ENCODE assay signal across 1 cellular context in genomic region chr5:6220346-6221088, GRCh38.
TF ChIP-seq lines count a peak whose summit lies in the region.

No MANE protein-coding gene starts in this region.

TF ChIP-seq in HepG2, 621 proteins besides CTCF, POLR2A, EP300 and RAD21 (continued from another document and continues in another):
- TF ChIP-seq, protein P1, sequence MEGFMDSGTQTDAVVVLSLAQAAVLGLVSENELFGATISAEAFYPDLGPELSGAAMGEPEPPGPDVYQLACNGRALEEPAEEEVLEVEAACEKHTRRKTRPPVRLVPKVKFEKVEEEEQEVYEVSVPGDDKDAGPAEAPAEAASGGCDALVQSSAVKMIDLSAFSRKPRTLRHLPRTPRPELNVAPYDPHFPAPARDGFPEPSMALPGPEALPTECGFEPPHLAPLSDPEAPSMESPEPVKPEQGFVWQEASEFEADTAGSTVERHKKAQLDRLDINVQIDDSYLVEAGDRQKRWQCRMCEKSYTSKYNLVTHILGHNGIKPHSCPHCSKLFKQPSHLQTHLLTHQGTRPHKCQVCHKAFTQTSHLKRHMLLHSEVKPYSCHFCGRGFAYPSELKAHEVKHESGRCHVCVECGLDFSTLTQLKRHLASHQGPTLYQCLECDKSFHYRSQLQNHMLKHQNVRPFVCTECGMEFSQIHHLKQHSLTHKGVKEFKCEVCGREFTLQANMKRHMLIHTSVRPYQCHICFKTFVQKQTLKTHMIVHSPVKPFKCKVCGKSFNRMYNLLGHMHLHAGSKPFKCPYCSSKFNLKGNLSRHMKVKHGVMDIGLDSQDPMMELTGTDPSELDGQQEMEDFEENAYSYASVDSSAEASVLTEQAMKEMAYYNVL (CRISPR knock-in tag; IDR thresholded peaks at IDR 0.05; ENCODE audit: borderline replicate concordance): no peak
- TF ChIP-seq RBAK (CRISPR knock-in tag; IDR thresholded peaks at IDR 0.05) (peak; percentile 48; the same call in 1 of the 2 replicates), TRAFD1 (CRISPR knock-in tag; IDR thresholded peaks at IDR 0.05; ENCODE audit: borderline replicate concordance) (no peak), ATF1 (CRISPR knock-in tag; IDR thresholded peaks at IDR 0.05) (no peak), HHEX (CRISPR knock-in tag; IDR thresholded peaks at IDR 0.05) (no peak), PCBP1 (IDR thresholded peaks at IDR 0.05; ENCODE audit: borderline replicate concordance, low read depth, low read length) (0 out of 2 replicates have a peak, but pooled peaks have one; percentile 35), POGZ (CRISPR knock-in tag; IDR thresholded peaks at IDR 0.05) (peak; percentile 67; the same call in 1 of the 2 replicates), ZBTB7A (CRISPR knock-in tag; IDR thresholded peaks at IDR 0.05) (no peak), SP2 (CRISPR knock-in tag; IDR thresholded peaks at IDR 0.05) (no peak), FLYWCH1 (CRISPR knock-in tag; IDR thresholded peaks at IDR 0.05) (no peak), ZSCAN31 (CRISPR knock-in tag; IDR thresholded peaks at IDR 0.05; ENCODE audit: low read depth) (0 out of 2 replicates have a peak, but pooled peaks have one; percentile 39), SIN3A (IDR thresholded peaks at IDR 0.05; ENCODE audit: borderline replicate concordance, low read depth, low read length) (no peak), ZFP82 (CRISPR knock-in tag; IDR thresholded peaks at IDR 0.05; ENCODE audit: borderline replicate concordance) (no peak), ZNF513 (CRISPR knock-in tag; conservative IDR thresholded peaks at IDR 0.05) (no peak), MXI1 (IDR thresholded peaks at IDR 0.05; ENCODE audit: borderline replicate concordance, low read depth, low read length) (no peak), ZNF18 (CRISPR knock-in tag; IDR thresholded peaks at IDR 0.05; ENCODE audit: insufficient replicate concordance) (no peak), MAFK (conservative IDR thresholded peaks at IDR 0.05 in 1 of 2, IDR thresholded peaks at IDR 0.05 in 1 of 2; ENCODE audit: low read length in 2 of 2) (no peak), HOXA9 (CRISPR knock-in tag; IDR thresholded peaks at IDR 0.05; ENCODE audit: borderline replicate concordance) (no peak), PITX1 (CRISPR knock-in tag; IDR thresholded peaks at IDR 0.05) (no peak), TCF7 (IDR thresholded peaks at IDR 0.05; ENCODE audit: low read depth) (peak; percentile 12; the same call in 1 of the 2 replicates), ISL2 (CRISPR knock-in tag; IDR thresholded peaks at IDR 0.05) (no peak), JARID2 (CRISPR knock-in tag; IDR thresholded peaks at IDR 0.05; ENCODE audit: insufficient replicate concordance) (no peak), ZNF749 (CRISPR knock-in tag; IDR thresholded peaks at IDR 0.05; ENCODE audit: borderline replicate concordance) (no peak), BCLAF1 (IDR thresholded peaks at IDR 0.05) (no peak), ZNF431 (CRISPR knock-in tag; IDR thresholded peaks at IDR 0.05; ENCODE audit: borderline replicate concordance, low read depth) (no peak), GPBP1L1 (CRISPR knock-in tag; IDR thresholded peaks at IDR 0.05) (no peak), BORCS8-MEF2B (CRISPR knock-in tag; IDR thresholded peaks at IDR 0.05) (peak; percentile 55; the same call in 1 of the 2 replicates)
- TF ChIP-seq, protein P2, sequence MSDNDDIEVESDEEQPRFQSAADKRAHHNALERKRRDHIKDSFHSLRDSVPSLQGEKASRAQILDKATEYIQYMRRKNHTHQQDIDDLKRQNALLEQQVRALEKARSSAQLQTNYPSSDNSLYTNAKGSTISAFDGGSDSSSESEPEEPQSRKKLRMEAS (IDR thresholded peaks at IDR 0.05): peak; percentile 87
- TF ChIP-seq, protein P3, sequence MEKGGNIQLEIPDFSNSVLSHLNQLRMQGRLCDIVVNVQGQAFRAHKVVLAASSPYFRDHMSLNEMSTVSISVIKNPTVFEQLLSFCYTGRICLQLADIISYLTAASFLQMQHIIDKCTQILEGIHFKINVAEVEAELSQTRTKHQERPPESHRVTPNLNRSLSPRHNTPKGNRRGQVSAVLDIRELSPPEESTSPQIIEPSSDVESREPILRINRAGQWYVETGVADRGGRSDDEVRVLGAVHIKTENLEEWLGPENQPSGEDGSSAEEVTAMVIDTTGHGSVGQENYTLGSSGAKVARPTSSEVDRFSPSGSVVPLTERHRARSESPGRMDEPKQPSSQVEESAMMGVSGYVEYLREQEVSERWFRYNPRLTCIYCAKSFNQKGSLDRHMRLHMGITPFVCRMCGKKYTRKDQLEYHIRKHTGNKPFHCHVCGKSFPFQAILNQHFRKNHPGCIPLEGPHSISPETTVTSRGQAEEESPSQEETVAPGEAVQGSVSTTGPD (CRISPR knock-in tag; IDR thresholded peaks at IDR 0.05): peak; percentile 83
- TF ChIP-seq, protein P4, sequence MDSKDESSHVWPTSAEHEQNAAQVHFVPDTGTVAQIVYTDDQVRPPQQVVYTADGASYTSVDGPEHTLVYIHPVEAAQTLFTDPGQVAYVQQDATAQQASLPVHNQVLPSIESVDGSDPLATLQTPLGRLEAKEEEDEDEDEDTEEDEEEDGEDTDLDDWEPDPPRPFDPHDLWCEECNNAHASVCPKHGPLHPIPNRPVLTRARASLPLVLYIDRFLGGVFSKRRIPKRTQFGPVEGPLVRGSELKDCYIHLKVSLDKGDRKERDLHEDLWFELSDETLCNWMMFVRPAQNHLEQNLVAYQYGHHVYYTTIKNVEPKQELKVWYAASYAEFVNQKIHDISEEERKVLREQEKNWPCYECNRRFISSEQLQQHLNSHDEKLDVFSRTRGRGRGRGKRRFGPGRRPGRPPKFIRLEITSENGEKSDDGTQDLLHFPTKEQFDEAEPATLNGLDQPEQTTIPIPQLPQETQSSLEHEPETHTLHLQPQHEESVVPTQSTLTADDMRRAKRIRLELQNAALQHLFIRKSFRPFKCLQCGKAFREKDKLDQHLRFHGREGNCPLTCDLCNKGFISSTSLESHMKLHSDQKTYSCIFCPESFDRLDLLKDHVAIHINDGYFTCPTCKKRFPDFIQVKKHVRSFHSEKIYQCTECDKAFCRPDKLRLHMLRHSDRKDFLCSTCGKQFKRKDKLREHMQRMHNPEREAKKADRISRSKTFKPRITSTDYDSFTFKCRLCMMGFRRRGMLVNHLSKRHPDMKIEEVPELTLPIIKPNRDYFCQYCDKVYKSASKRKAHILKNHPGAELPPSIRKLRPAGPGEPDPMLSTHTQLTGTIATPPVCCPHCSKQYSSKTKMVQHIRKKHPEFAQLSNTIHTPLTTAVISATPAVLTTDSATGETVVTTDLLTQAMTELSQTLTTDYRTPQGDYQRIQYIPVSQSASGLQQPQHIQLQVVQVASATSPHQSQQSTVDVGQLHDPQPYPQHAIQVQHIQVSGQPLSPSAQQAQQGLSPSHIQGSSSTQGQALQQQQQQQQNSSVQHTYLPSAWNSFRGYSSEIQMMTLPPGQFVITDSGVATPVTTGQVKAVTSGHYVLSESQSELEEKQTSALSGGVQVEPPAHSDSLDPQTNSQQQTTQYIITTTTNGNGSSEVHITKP (CRISPR knock-in tag; IDR thresholded peaks at IDR 0.05; ENCODE audit: low read depth): no peak
